ENCODE assay signal across 19 cellular contexts in the genomic region with DNA sequence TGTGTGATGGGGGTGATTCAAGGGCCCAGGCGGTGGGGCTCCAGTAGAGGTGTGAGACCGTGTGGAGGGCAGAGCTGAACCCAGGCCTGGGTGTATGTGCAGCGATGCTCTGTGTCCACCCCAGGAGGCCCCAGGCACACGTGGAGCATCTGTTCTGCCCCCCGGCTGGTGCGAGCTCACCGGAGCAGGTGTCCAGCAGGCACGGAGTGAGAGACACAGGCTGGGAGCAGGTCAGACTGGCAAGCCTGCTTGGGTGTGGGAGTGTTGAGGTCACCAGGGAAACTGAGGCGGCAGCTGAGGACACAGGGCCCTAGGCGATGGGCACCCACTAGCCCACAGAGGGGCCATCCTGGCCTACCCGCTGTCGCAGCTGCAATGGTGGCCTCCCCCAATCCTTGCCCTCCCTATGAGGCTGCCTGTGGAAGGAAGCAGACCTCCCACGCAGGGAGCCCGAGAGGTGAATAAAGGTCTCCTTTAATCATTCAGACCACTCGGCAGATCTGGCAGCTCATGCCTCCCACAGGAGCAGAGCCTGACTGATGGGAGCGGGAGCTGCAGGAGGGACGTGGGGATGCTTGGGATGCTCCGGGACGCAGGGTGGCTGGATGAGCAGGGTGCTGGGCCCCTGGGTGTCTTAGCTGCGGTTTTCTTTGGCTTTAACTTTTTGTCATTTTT.
DNase-seq lines count a peak whose midpoint lies in the region; ATAC-seq and TF ChIP-seq lines count a peak whose summit lies in the region.
"Had no signal": no experiment of that assay in that cellular context is flagged by ENCODE, and none has a peak within 500 bp of the region (broad histone marks: within the 10 kb centered on the region; RNA-seq: fewer than 3 reads in every experiment).

No MANE protein-coding gene starts in this region.

- H3K27ac Mint-ChIP-seq in activated CD8-positive, alpha-beta memory T cell treated with anti-CD3 and anti-CD28 coated beads, Interleukin-2, amount 10 ng/mL, durations not matched to agents 7 days and 5 days, result no peak overlapping the region
- H3K27ac Mint-ChIP-seq: CD4-positive, alpha-beta T cell; CD8-positive, alpha-beta memory T cell; GM23338; H9 had no signal

- H2BK12ac ChIP-seq in neuronal stem cell (ENCODE audit: low read length), result peak overlapping the region; percentile 41

- H3K4me3 ChIP-seq in left ventricle myocardium inferior (no peak overlapping the region), right cardiac atrium (ENCODE audit: low read length) (no peak overlapping the region), neuronal stem cell (ENCODE audit: low read length in 2 of 2) (no peak overlapping the region)
- H3K4me3 ChIP-seq: BLaER1 treated with 17β-estradiol and CSF1 and Interleukin-3, amounts not matched to agents 10 nM and 100 nM; GM23338 had no signal

- H2AK5ac ChIP-seq in neuronal stem cell (ENCODE audit: low read depth, low read length), result no peak overlapping the region

- H3K79me1 ChIP-seq in neuronal stem cell (ENCODE audit: low read depth, low read length), result peaks cover 7% of the 10 kb centered on the region

- H3K27me3 ChIP-seq in left ventricle myocardium inferior (ENCODE audit: low read depth), result peaks cover 54% of the 10 kb centered on the region
- H3K27me3 ChIP-seq in right cardiac atrium (ENCODE audit: control insufficient read depth, insufficient read depth), result no peaks in the 10 kb centered on the region
- H3K27me3 ChIP-seq in neuronal stem cell (ENCODE audit: control insufficient read depth in 3 of 3, insufficient read depth in 3 of 3, low read depth in 1 of 3, low read length in 3 of 3), result no peaks in the 10 kb centered on the region
- H3K27me3 ChIP-seq: BE2C; BLaER1 treated with 17β-estradiol and CSF1 and Interleukin-3, amounts not matched to agents 10 nM and 100 nM had no signal

- H3K4me1 Mint-ChIP-seq in activated CD8-positive, alpha-beta memory T cell treated with anti-CD3 and anti-CD28 coated beads, Interleukin-2, amount 10 ng/mL, durations not matched to agents 7 days and 5 days, result no peaks in the 10 kb centered on the region
- H3K4me1 Mint-ChIP-seq: CD14-positive monocyte; CD8-positive, alpha-beta memory T cell; GM23338 had no signal

- H3K9me3 ChIP-seq in left ventricle myocardium inferior (replicated peaks) (peaks cover 27% of the 10 kb centered on the region), right cardiac atrium (ENCODE audit: control insufficient read depth, low read length) (no peaks in the 10 kb centered on the region), neuronal stem cell (replicated peaks in 1 of 2; ENCODE audit: control insufficient read depth in 2 of 2, insufficient read depth in 1 of 2, low read depth in 1 of 2, low read length in 2 of 2) (peaks cover 6 to 8% of the 10 kb centered on the region in 2 donors)
- H3K9me3 ChIP-seq: BE2C had no signal

- H2BK120ac ChIP-seq in neuronal stem cell (ENCODE audit: low read depth, low read length), result no peak overlapping the region

- no peaks in the 10 kb centered on the region for H3K27me3 Mint-ChIP-seq in activated CD8-positive, alpha-beta memory T cell treated with anti-CD3 and anti-CD28 coated beads, Interleukin-2, amount 10 ng/mL, durations not matched to agents 7 days and 5 days
- H3K27me3 Mint-ChIP-seq: CD4-positive, alpha-beta T cell had no signal

- peak overlapping the region; percentile 87 for H3K18ac ChIP-seq in neuronal stem cell (ENCODE audit: low read length)

- no peak overlapping the region for H3K4ac ChIP-seq in neuronal stem cell (ENCODE audit: low read length)

- H3K36me3 ChIP-seq in left ventricle myocardium inferior (no peaks in the 10 kb centered on the region), neuronal stem cell (replicated peaks in 1 of 2; ENCODE audit: control insufficient read depth in 2 of 2, insufficient read depth in 2 of 2, low read length in 2 of 2) (peaks cover 0 to 1% of the 10 kb centered on the region in 2 donors)
- H3K36me3 ChIP-seq: BE2C; BLaER1 treated with 17β-estradiol and CSF1 and Interleukin-3, amounts not matched to agents 10 nM and 100 nM had no signal

- DNase-seq in Right ventricle myocardium inferior (ENCODE audit: missing footprints) (peak; percentile 31), left ventricle myocardium inferior (no peak), right cardiac atrium (peak in 2 of 3 donors; percentile 9 to 25), cardiac septum (ENCODE audit: low spot score) (no peak), neuronal stem cell (ENCODE audit: low spot score) (no peak), NCI-H1694 treated with DMSO at 0.1 percent for 48 hours (lab: John Stamatoyannopoulos, UW) (no peak)
- no peak for DNase-seq in activated CD8-positive, alpha-beta memory T cell treated with anti-CD3 and anti-CD28 coated beads, Interleukin-2, amount 10 ng/mL, durations not matched to agents 7 days and 5 days
- DNase-seq: BE2C; Calu3; CD4-positive, alpha-beta T cell; CD8-positive, alpha-beta memory T cell; COR-L47; DMS79 treated with DMSO at 0.1 percent for 48 hours; GF-D8 had no signal

- H3K4me1 ChIP-seq in left ventricle myocardium inferior (no peaks in the 10 kb centered on the region), right cardiac atrium (ENCODE audit: control insufficient read depth, insufficient read depth, low read length) (no peaks in the 10 kb centered on the region), neuronal stem cell (ENCODE audit: control insufficient read depth in 2 of 2, insufficient read depth in 1 of 2, low read depth in 1 of 2, low read length in 2 of 2) (peaks cover 0 to 5% of the 10 kb centered on the region in 2 donors)
- H3K4me1 ChIP-seq: BE2C had no signal

- no peak overlapping the region for H3K4me2 ChIP-seq in neuronal stem cell (ENCODE audit: insufficient read depth, low read length, poor library complexity, severe bottlenecking)
- H3K4me2 ChIP-seq: BLaER1 treated with 17β-estradiol and CSF1 and Interleukin-3, amounts not matched to agents 10 nM and 100 nM; GM23338 had no signal

- H3K27ac ChIP-seq in left ventricle myocardium inferior (replicated peaks) (no peak overlapping the region), right cardiac atrium (ENCODE audit: low read length) (no peak overlapping the region), neuronal stem cell (replicated peaks; ENCODE audit: low read length) (no peak overlapping the region)
- H3K27ac ChIP-seq: 22Rv1; BLaER1 treated with 17β-estradiol and CSF1 and Interleukin-3, amounts not matched to agents 10 nM and 100 nM had no signal

- peaks cover 9% of the 10 kb centered on the region for H3K9me3 Mint-ChIP-seq in activated CD8-positive, alpha-beta memory T cell treated with anti-CD3 and anti-CD28 coated beads, Interleukin-2, amount 10 ng/mL, durations not matched to agents 7 days and 5 days (ENCODE audit: low read depth)

- WGBS in right cardiac atrium, result 77% methylated on average over 20 of the region's 20 CpGs
- no CpG with 5 or more reads among the region's 20 CpGs for WGBS in neuronal stem cell (ENCODE audit: extremely low coverage in 2 of 2, insufficient read length in 2 of 2, insufficient replicate concordance in 1 of 2), 2 donors

- H3K14ac ChIP-seq in neuronal stem cell (ENCODE audit: low read length), result peak overlapping the region; percentile 89

- peak overlapping the region; percentile 21 for H3K9ac ChIP-seq in neuronal stem cell (ENCODE audit: low read depth, low read length, poor library complexity)
- H3K9ac ChIP-seq: BLaER1 treated with 17β-estradiol and CSF1 and Interleukin-3, amounts not matched to agents 10 nM and 100 nM had no signal

- intact Hi-C loops in Right ventricle myocardium inferior (cut with DNase I), result no loop called here
- intact Hi-C loops in left ventricle myocardium inferior (cut with micrococcal nuclease), result no loop called here
- intact Hi-C loops in right cardiac atrium (cut with DNase I), result no loop called here
- intact Hi-C loops in cardiac septum (cut with DNase I), result no loop called here

- TF ChIP-seq CTCF in left ventricle myocardium inferior (IDR thresholded peaks at IDR 0.05; ENCODE audit: borderline replicate concordance), result no peak

- no peak overlapping the region for H4K8ac ChIP-seq in neuronal stem cell (ENCODE audit: low read depth, low read length)

- no peak overlapping the region for H3K23ac ChIP-seq in neuronal stem cell (ENCODE audit: low read depth, low read length, poor library complexity)

- no peak overlapping the region for H4K91ac ChIP-seq in neuronal stem cell (ENCODE audit: low read depth, low read length, poor library complexity)

- no peak overlapping the region for H2BK15ac ChIP-seq in neuronal stem cell (ENCODE audit: low read length)

- no peaks in the 10 kb centered on the region for H3K36me3 Mint-ChIP-seq in activated CD8-positive, alpha-beta memory T cell treated with anti-CD3 and anti-CD28 coated beads, Interleukin-2, amount 10 ng/mL, durations not matched to agents 7 days and 5 days
- H3K36me3 Mint-ChIP-seq: CD14-positive monocyte; CD8-positive, alpha-beta memory T cell had no signal

- ATAC-seq in Right ventricle myocardium inferior (no peak), right cardiac atrium (no peak)
- no peak for ATAC-seq in activated CD8-positive, alpha-beta memory T cell treated with anti-CD3 and anti-CD28 coated beads, Interleukin-2, amount 10 ng/mL, durations not matched to agents 7 days and 5 days

- H2AFZ ChIP-seq in neuronal stem cell (ENCODE audit: low read length), result no peak overlapping the region
- H2AFZ ChIP-seq: GM23338 had no signal

- H3K4me3 Mint-ChIP-seq in activated CD8-positive, alpha-beta memory T cell treated with anti-CD3 and anti-CD28 coated beads, Interleukin-2, amount 10 ng/mL, durations not matched to agents 7 days and 5 days, result no peak overlapping the region
- H3K4me3 Mint-ChIP-seq: CD14-positive monocyte; CD4-positive, alpha-beta T cell; CD8-positive, alpha-beta memory T cell; GM23338; H9 had no signal

- CTCF ChIA-PET in activated CD8-positive, alpha-beta memory T cell treated with anti-CD3 and anti-CD28 coated beads, Interleukin-2, amount 10 ng/mL, durations not matched to agents 7 days and 5 days (lab: Charles Lee), result no interaction called here

- no peak overlapping the region for H2BK5ac ChIP-seq in neuronal stem cell (ENCODE audit: low read length)

Comparison
In these comparisons a context has a peak if more than half of its experiments do, and no peak if none do; other contexts are left out.
1. DNase-seq: peak in Right ventricle myocardium inferior (single experiment) and right cardiac atrium (2 of 3); none in left ventricle myocardium inferior (single experiment), cardiac septum (single experiment), neuronal stem cell (single experiment), NCI-H1694 treated with DMSO at 0.1 percent for 48 hours (single experiment) and activated CD8-positive, alpha-beta memory T cell treated with anti-CD3 and anti-CD28 coated beads, Interleukin-2, amount 10 ng/mL, durations not matched to agents 7 days and 5 days (single experiment).